ENCODE assay signal across 8 cellular contexts in the genomic region with DNA sequence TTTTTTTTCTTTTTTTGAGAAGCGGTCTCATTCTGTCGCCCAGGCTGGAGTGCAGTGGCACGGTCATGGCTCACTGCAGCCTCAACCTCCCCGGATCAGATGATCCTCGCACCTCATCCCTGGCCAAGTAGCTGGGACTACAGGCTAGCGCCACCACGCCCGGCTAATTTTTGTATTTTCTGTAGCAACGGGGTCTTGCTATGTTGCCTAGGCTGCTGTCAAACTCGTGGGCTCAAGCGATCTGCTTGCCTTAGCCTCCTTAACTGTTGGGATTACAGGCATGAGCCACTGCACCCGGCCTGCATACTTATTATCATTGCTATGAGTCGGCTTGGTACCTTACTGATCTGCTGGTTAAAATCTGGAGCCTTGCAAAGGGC. TPM values are rescaled to one million over a fixed set of nuclear protein-coding genes. Genes with fewer than 3 reads are reported as not detected.
DNase-seq lines count a peak whose midpoint lies in the region; ATAC-seq and TF ChIP-seq lines count a peak whose summit lies in the region.

No MANE protein-coding gene starts in this region.

- CTCF ChIA-PET in SK-N-SH (lab: Yijun Ruan, JAX): interaction anchor here (0.9 to 1.1 kb wide), 5 partner anchors 16 to 335 kb away, joined by 3 to 5 read pairs (median 3); no protein-coding TSS in a partner anchor

- no peak for ATAC-seq in effector memory CD8-positive, alpha-beta T cell (replicated peaks)
- ATAC-seq in GM18873 (IDR thresholded peaks at IDR 0.05; ENCODE audit: low FRiP score, unreplicated experiment): no peak
- ATAC-seq in GM18502 (IDR thresholded peaks at IDR 0.05; ENCODE audit: poor library complexity, unreplicated experiment): no peak

- TF ChIP-seq CTCF in SK-N-SH (IDR thresholded peaks at IDR 0.05): no peak

- H3K27ac Mint-ChIP-seq in effector memory CD8-positive, alpha-beta T cell: peak overlapping the region; percentile 96 to 99

- POLR2A ChIA-PET in SK-N-SH (lab: Yijun Ruan, JAX): no interaction called here

- H2AFZ ChIP-seq in SK-N-SH (ENCODE audit: low read depth): peak overlapping the region; percentile 85

- peaks cover 41 to 44% of the 10 kb centered on the region in 2 experiments for H3K36me3 ChIP-seq in SK-N-SH (replicated peaks in 1 of 2; ENCODE audit: control insufficient read depth in 1 of 2, insufficient read depth in 2 of 2, low read length in 1 of 2)

- WGBS in SK-N-SH (ENCODE audit: low lambda C conversion rate): 16% methylated on average over 13 of the region's 13 CpGs

- 0 out of 2 replicates have a peak, but pooled peaks cover 6% of the 10 kb centered on the region for H4K20me1 ChIP-seq in SK-N-SH (ENCODE audit: insufficient read depth)

- H3K4me1 ChIP-seq in SK-N-SH (ENCODE audit: control insufficient read depth in 1 of 2, insufficient read depth in 2 of 2, low read depth in 1 of 2, low read length in 1 of 2): peaks cover 5 to 15% of the 10 kb centered on the region in 2 experiments; a peak in 3 of 4 replicates

- no peaks in the 10 kb centered on the region for H3K27me3 Mint-ChIP-seq in effector memory CD8-positive, alpha-beta T cell

- H3K4me2 ChIP-seq in SK-N-SH: peak overlapping the region; percentile 91

- TF ChIP-seq RAD21 in SK-N-SH (IDR thresholded peaks at IDR 0.05; ENCODE audit: low read length): no peak

- peak; percentile 8 for DNase-seq in stimulated activated CD4-positive, alpha-beta T cell treated with anti-CD3 and anti-CD28 coated beads, Interleukin-12 subunit alpha, Interleukin-12 subunit beta, amount 100 ng/mL, for 4 hours
- no peak for DNase-seq in stimulated activated CD4-positive, alpha-beta T cell treated with anti-CD3 and anti-CD28 coated beads, Interleukin-2, amount 100 ng/mL, for 48 hours
- peak; percentile 5 for DNase-seq in SK-N-SH
- DNase-seq in effector memory CD8-positive, alpha-beta T cell: peak in 2 of 3 experiments; percentile 4 to 8
- DNase-seq in myocyte (ENCODE audit: low read depth): peak; percentile 30
- no peak for DNase-seq in globus pallidus (ENCODE audit: low spot score)

- H3K36me3 Mint-ChIP-seq in effector memory CD8-positive, alpha-beta T cell (ENCODE audit: insufficient read depth): peaks cover 33% of the 10 kb centered on the region

- no peaks in the 10 kb centered on the region for H3K9me2 ChIP-seq in SK-N-SH

- H3K9me3 Mint-ChIP-seq in effector memory CD8-positive, alpha-beta T cell: no peaks in the 10 kb centered on the region

- H3K79me2 ChIP-seq in SK-N-SH (ENCODE audit: insufficient read depth): peaks cover 46% of the 10 kb centered on the region

- H3K4me3 Mint-ChIP-seq in effector memory CD8-positive, alpha-beta T cell: peak overlapping the region; percentile 93 to 99

- H3K9me3 ChIP-seq in SK-N-SH: no peaks in the 10 kb centered on the region

- H3K4me1 Mint-ChIP-seq in effector memory CD8-positive, alpha-beta T cell (ENCODE audit: low read depth in 2 of 2): peaks cover 28 to 42% of the 10 kb centered on the region in 2 donors

- peak overlapping the region; percentile 89 for H3K9ac ChIP-seq in SK-N-SH

- H3K27ac ChIP-seq in SK-N-SH (ENCODE audit: low read depth in 2 of 2, low read length in 1 of 2): peak overlapping the region; percentile 80 to 81

- H3K27me3 ChIP-seq in SK-N-SH (ENCODE audit: insufficient read depth): no peaks in the 10 kb centered on the region

- no peak for TF ChIP-seq EP300 in SK-N-SH (IDR thresholded peaks at IDR 0.05; ENCODE audit: borderline replicate concordance in 1 of 2, low read depth in 1 of 2, low read length in 1 of 2)

- peaks cover 19% of the 10 kb centered on the region for H3F3A ChIP-seq in SK-N-SH (replicated peaks; ENCODE audit: insufficient read depth)

- peak overlapping the region; percentile 81 to 87 for H3K4me3 ChIP-seq in SK-N-SH (ENCODE audit: low read depth in 2 of 2, low read length in 1 of 2)

TF ChIP-seq in SK-N-SH, 30 proteins besides CTCF, POLR2A, EP300 and RAD21:
- TF ChIP-seq FOSL2 (IDR thresholded peaks at IDR 0.05; ENCODE audit: borderline replicate concordance, low read depth): no peak
- TF ChIP-seq CHD2 (IDR thresholded peaks at IDR 0.05; ENCODE audit: low read length, partially characterized antibody): no peak
- TF ChIP-seq MXI1 (IDR thresholded peaks at IDR 0.05; ENCODE audit: low read depth, low read length): no peak
- no peak for TF ChIP-seq RCOR1 (IDR thresholded peaks at IDR 0.05; ENCODE audit: low read length)
- TF ChIP-seq TEAD4 (IDR thresholded peaks at IDR 0.05; ENCODE audit: borderline replicate concordance, insufficient read depth): no peak
- TF ChIP-seq IRF3 (IDR thresholded peaks at IDR 0.05; ENCODE audit: low read depth, low read length): no peak
- no peak for TF ChIP-seq JUND (IDR thresholded peaks at IDR 0.05)
- TF ChIP-seq ELF1 (IDR thresholded peaks at IDR 0.05): no peak
- TF ChIP-seq FOXM1 (IDR thresholded peaks at IDR 0.05; ENCODE audit: low read depth): no peak
- no peak for TF ChIP-seq GABPA (IDR thresholded peaks at IDR 0.05; ENCODE audit: low read depth)
- no peak for TF ChIP-seq RFX5 (IDR thresholded peaks at IDR 0.05; ENCODE audit: low read length)
- TF ChIP-seq YY1 (IDR thresholded peaks at IDR 0.05; ENCODE audit: low read depth): no peak
- no peak for TF ChIP-seq SMC3 (IDR thresholded peaks at IDR 0.05; ENCODE audit: low read depth, low read length)
- TF ChIP-seq FOXJ3 (CRISPR knock-in tag; IDR thresholded peaks at IDR 0.05): no peak
- no peak for TF ChIP-seq EZH2phosphoT487 (IDR thresholded peaks at IDR 0.05; ENCODE audit: borderline replicate concordance, low read depth)
- TF ChIP-seq TCF12 (IDR thresholded peaks at IDR 0.05): no peak
- TF ChIP-seq PBX3 (IDR thresholded peaks at IDR 0.05): no peak

RNA-seq across cellular contexts. Expression of gene IARS1, which starts 0.8 kb away (rescaled TPM):
- 30.4 and 32.9 TPM in 2 replicates for polyA plus RNA-seq in SK-N-SH (2012; rRNA removed)
- 33.8 and 34.7 TPM in 2 replicates for polyA plus RNA-seq in SK-N-SH (2012; cell fraction: cytosol; rRNA removed)
- 56.1 and 87.5 TPM in 2 replicates for polyA plus RNA-seq in SK-N-SH (2012; cell fraction: nucleus; rRNA removed)
- 234 and 238 TPM in 2 replicates for total RNA-seq in myocyte
- polyA plus RNA-seq in myocyte (2012): 152 TPM

RNA-seq across cellular contexts. Expression of gene NOL8, which starts 30.9 kb away (rescaled TPM):
- polyA plus RNA-seq in SK-N-SH (2012; rRNA removed): 9.6 and 13.2 TPM in 2 replicates
- 9.3 and 10.5 TPM in 2 replicates for polyA plus RNA-seq in SK-N-SH (2012; cell fraction: cytosol; rRNA removed)
- 16.7 and 36.9 TPM in 2 replicates for polyA plus RNA-seq in SK-N-SH (2012; cell fraction: nucleus; rRNA removed)
- total RNA-seq in myocyte: 25.2 and 27.1 TPM in 2 replicates
- 11.2 TPM for polyA plus RNA-seq in myocyte (2012)

RNA-seq across cellular contexts. Expression of gene CENPP, which starts 31.5 kb away (rescaled TPM):
- polyA plus RNA-seq in SK-N-SH (2012; rRNA removed): 1.3 and 1.5 TPM in 2 replicates
- 2.3 and 2.6 TPM in 2 replicates for polyA plus RNA-seq in SK-N-SH (2012; cell fraction: cytosol; rRNA removed)
- 1.2 and 1.4 TPM in 2 replicates for polyA plus RNA-seq in SK-N-SH (2012; cell fraction: nucleus; rRNA removed)
- total RNA-seq in myocyte: 8.4 and 13.1 TPM in 2 replicates
- polyA plus RNA-seq in myocyte (2012): 3.6 TPM

Comparison
In these comparisons a context has a peak if more than half of its experiments do, and no peak if none do; other contexts are left out.
1. DNase-seq: peak in stimulated activated CD4-positive, alpha-beta T cell treated with anti-CD3 and anti-CD28 coated beads, Interleukin-12 subunit alpha, Interleukin-12 subunit beta, amount 100 ng/mL, for 4 hours (single experiment), SK-N-SH (single experiment), effector memory CD8-positive, alpha-beta T cell (2 of 3) and myocyte (single experiment); none in stimulated activated CD4-positive, alpha-beta T cell treated with anti-CD3 and anti-CD28 coated beads, Interleukin-2, amount 100 ng/mL, for 48 hours (0 of 2) and globus pallidus (single experiment).